12 cellular contexts compared by ENCODE assay signal in the genomic region with DNA sequence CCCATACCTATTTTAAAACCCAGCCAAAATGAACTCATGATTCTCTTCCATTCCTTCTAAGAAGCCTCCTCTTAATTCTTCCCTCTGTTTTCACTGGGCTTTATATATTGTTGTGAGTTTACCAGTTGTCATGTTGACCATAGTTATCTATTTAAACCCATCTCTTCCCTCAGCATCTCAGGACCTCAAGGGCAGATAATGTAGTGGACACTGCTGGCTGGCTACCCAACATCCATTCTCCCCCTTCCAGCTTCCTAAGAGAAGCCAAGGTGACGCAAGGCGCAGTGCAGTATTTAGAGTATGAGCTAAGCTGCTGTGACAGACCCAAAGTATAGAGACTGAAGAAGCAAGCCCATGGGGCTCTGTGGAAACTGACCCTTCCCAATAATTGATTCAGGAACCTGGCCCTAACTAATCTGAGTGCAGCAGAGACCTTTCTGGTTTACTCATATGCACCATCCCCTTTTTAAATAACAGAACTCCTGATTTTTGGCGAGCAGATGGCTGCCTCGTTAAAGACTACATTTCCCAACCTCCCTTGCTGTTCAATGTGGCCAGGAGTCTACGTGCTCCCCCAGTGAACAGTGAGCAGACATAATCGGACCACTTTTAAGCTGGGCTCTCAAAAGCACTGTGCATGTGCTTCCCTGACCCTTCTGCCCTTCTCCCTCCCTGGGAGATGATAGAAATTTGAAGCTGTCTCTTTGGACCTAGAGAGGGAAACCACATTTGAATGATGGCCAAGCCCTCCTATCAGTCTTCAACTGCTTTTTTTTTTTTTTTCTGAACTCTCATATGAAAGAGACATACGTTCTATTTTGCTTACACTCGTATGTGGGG. TPM values are rescaled to one million over a fixed set of nuclear protein-coding genes. Genes with fewer than 3 reads are reported as not detected.
DNase-seq lines count a peak whose midpoint lies in the region; ATAC-seq, FAIRE-seq and TF ChIP-seq lines count a peak whose summit lies in the region.
"Had no signal": no experiment of that assay in that cellular context is flagged by ENCODE, and none has a peak within 500 bp of the region (broad histone marks: within the 10 kb centered on the region; RNA-seq: fewer than 3 reads in every experiment).

No MANE protein-coding gene starts in this region.

- peaks cover 36% of the 10 kb centered on the region for H3K4me1 Mint-ChIP-seq in Calu3 (ENCODE audit: low read depth, unreplicated experiment)
- H3K4me1 Mint-ChIP-seq in astrocyte (ENCODE audit: low read depth, unreplicated experiment): peaks cover 48% of the 10 kb centered on the region

- H3K36me3 ChIP-seq in Karpas-422 (ENCODE audit: insufficient read depth, low read length) (no peaks in the 10 kb centered on the region), astrocyte (ENCODE audit: insufficient read depth, low read length) (no peaks in the 10 kb centered on the region), ascending aorta (no peaks in the 10 kb centered on the region)

- peak overlapping the region; percentile 80; the same call in 1 of the 2 replicates for H2AFZ ChIP-seq in Karpas-422 (ENCODE audit: low read length)
- peak overlapping the region; percentile 39 for H2AFZ ChIP-seq in astrocyte (ENCODE audit: low read depth, low read length)

- H3K9me3 Mint-ChIP-seq in Calu3 (ENCODE audit: low read depth, unreplicated experiment) (no peaks in the 10 kb centered on the region), astrocyte (ENCODE audit: unreplicated experiment) (no peaks in the 10 kb centered on the region)
- H3K9me3 Mint-ChIP-seq: CD8-positive, alpha-beta T cell; stimulated activated effector memory CD8-positive, alpha-beta T cell treated with anti-CD3 and anti-CD28 coated beads, Interleukin-12 subunit alpha, Interleukin-12 subunit beta, amount 100 ng/mL, for 72 hours had no signal

- H3K27ac ChIP-seq in Karpas-422 (ENCODE audit: low read length) (no peak overlapping the region), astrocyte (ENCODE audit: low read depth, low read length) (peak overlapping the region; percentile 99), substantia nigra (ENCODE audit: low read depth, low read length, poor library complexity, severe bottlenecking) (no peak overlapping the region), ascending aorta (no peak overlapping the region)

- H3K27me3 ChIP-seq in Karpas-422 (ENCODE audit: low read length) (no peaks in the 10 kb centered on the region), astrocyte (ENCODE audit: insufficient read depth, low read length) (no peaks in the 10 kb centered on the region), ascending aorta (no peaks in the 10 kb centered on the region)

- DNase-seq in Calu3: no peak
- DNase-seq in Karpas-422: peak; percentile 52
- peak; percentile 67 for DNase-seq in astrocyte (ENCODE audit: low read depth)
- DNase-seq in left kidney (ENCODE audit: low read depth, low spot score): peak; percentile 24
- no peak for DNase-seq in substantia nigra (lab: John Stamatoyannopoulos, UW)
- DNase-seq in ascending aorta (ENCODE audit: low spot score in 2 of 2): no peak
- no peak for DNase-seq in activated naive CD4-positive, alpha-beta T cell treated with anti-CD3 and anti-CD28 coated beads, Interleukin-2, amount 50 U/mL, for 16 hours
- DNase-seq: CD8-positive, alpha-beta T cell; left colon had no signal

- H3K9me3 ChIP-seq in Karpas-422 (ENCODE audit: low read length) (no peaks in the 10 kb centered on the region), astrocyte (ENCODE audit: insufficient read depth, low read depth, low read length) (no peaks in the 10 kb centered on the region), ascending aorta (no peaks in the 10 kb centered on the region)

- H3K36me3 Mint-ChIP-seq in Calu3 (ENCODE audit: insufficient read depth, unreplicated experiment) (no peaks in the 10 kb centered on the region), astrocyte (ENCODE audit: low read depth, unreplicated experiment) (peaks cover 2% of the 10 kb centered on the region)
- H3K36me3 Mint-ChIP-seq: CD8-positive, alpha-beta T cell; stimulated activated effector memory CD8-positive, alpha-beta T cell treated with anti-CD3 and anti-CD28 coated beads, Interleukin-12 subunit alpha, Interleukin-12 subunit beta, amount 100 ng/mL, for 72 hours had no signal

- H3K4me3 Mint-ChIP-seq in Calu3 (ENCODE audit: low read depth, unreplicated experiment): no peak overlapping the region
- H3K4me3 Mint-ChIP-seq in astrocyte (ENCODE audit: unreplicated experiment): no peak overlapping the region
- H3K4me3 Mint-ChIP-seq: CD8-positive, alpha-beta T cell; stimulated activated effector memory CD8-positive, alpha-beta T cell treated with anti-CD3 and anti-CD28 coated beads, Interleukin-12 subunit alpha, Interleukin-12 subunit beta, amount 100 ng/mL, for 72 hours had no signal

- BruUV-seq in Calu3 (replicated peaks; lab: Mats Ljungman, UMichigan): no TSS peak

- H3K9me2 ChIP-seq in Karpas-422 (replicated peaks; ENCODE audit: insufficient read depth, low read length): no peaks in the 10 kb centered on the region

- H3K9ac ChIP-seq in Karpas-422 (ENCODE audit: low read length) (no peak overlapping the region), astrocyte (ENCODE audit: low read length) (peak overlapping the region; percentile 74)

- TF ChIP-seq CTCF in Calu3 (IDR thresholded peaks at IDR 0.05; ENCODE audit: unreplicated experiment) (no peak), astrocyte (IDR thresholded peaks at IDR 0.05; ENCODE audit: insufficient read depth, low read depth, low read length) (no peak), ascending aorta (IDR thresholded peaks at IDR 0.05) (no peak)

- intact Hi-C loops in Calu3 (cut with micrococcal nuclease; ENCODE audit: unreplicated experiment): loop anchor here (10.0 kb wide), 1 partner anchor 285 kb away; no protein-coding TSS in a partner anchor
- intact Hi-C loops in ascending aorta (cut with DNase I): loop anchor here (10.0 kb wide), 1 partner anchor 405 kb away; the partner anchor contains the start of gene CRY2

- H3K4me1 ChIP-seq in Karpas-422 (ENCODE audit: low read length) (peaks cover 6% of the 10 kb centered on the region), astrocyte (ENCODE audit: insufficient read depth, low read length) (peaks cover 32% of the 10 kb centered on the region), ascending aorta (no peaks in the 10 kb centered on the region)

- FAIRE-seq in astrocyte (lab: Jason Lieb, UNC): no peak

- CTCF ChIA-PET in Calu3 (lab: Charles Lee): interaction anchor here (0.6 to 1.3 kb wide), 4 partner anchors 23 to 68 kb away, joined by 3 to 5 read pairs (median 4); no protein-coding TSS in a partner anchor

- H3K79me2 ChIP-seq in Karpas-422 (ENCODE audit: low read length) (no peaks in the 10 kb centered on the region), astrocyte (ENCODE audit: insufficient read depth, low read length) (no peaks in the 10 kb centered on the region)

- H3K4me2 ChIP-seq in Karpas-422 (ENCODE audit: low read depth, low read length, poor library complexity, severe bottlenecking) (peak overlapping the region; percentile 21), astrocyte (ENCODE audit: low read length) (peak overlapping the region; percentile 46)

- H3K27me3 Mint-ChIP-seq in Calu3 (ENCODE audit: unreplicated experiment) (peaks cover 16% of the 10 kb centered on the region), astrocyte (ENCODE audit: low read depth, unreplicated experiment) (no peaks in the 10 kb centered on the region)

- H3K27ac Mint-ChIP-seq in Calu3 (ENCODE audit: unreplicated experiment): peak overlapping the region; percentile 13
- H3K27ac Mint-ChIP-seq in astrocyte (ENCODE audit: unreplicated experiment): peak overlapping the region; percentile 100
- H3K27ac Mint-ChIP-seq: CD8-positive, alpha-beta T cell had no signal

- no peak for ATAC-seq in GM21526 (IDR thresholded peaks at IDR 0.05; ENCODE audit: low FRiP score, unreplicated experiment)
- ATAC-seq: CD8-positive, alpha-beta T cell; left colon; sciatic nerve had no signal

- H4K20me1 ChIP-seq in Karpas-422 (ENCODE audit: insufficient read depth, low read depth, low read length) (no peaks in the 10 kb centered on the region), astrocyte (ENCODE audit: insufficient read depth, low read length) (no peaks in the 10 kb centered on the region)

- H3K4me3 ChIP-seq in Karpas-422 (ENCODE audit: low read length) (no peak overlapping the region), astrocyte (ENCODE audit: insufficient read depth, low read depth, low read length) (no peak overlapping the region), ascending aorta (no peak overlapping the region)

RNA-seq across cellular contexts. Expression of gene CREB3L1, which starts 28.1 kb away (rescaled TPM):
- total RNA-seq in Calu3 (2022) (0.61 TPM in 1 of 2 replicates, not detected in the other), astrocyte (324 and 399 TPM in 2 replicates), ascending aorta (11.4 TPM)
- total RNA-seq in Karpas-422 (2014; rRNA removed; shearing (Covaris generic); ENCODE audit: low replicate concordance): not detected in 2 replicates
- total RNA-seq: CD8-positive, alpha-beta T cell had no signal

Comparison
In these comparisons a context has a peak if more than half of its experiments do, and no peak if none do; other contexts are left out.
1. DNase-seq: peak in Karpas-422 (single experiment), astrocyte (single experiment) and left kidney (single experiment); none in Calu3 (single experiment), substantia nigra (0 of 49), ascending aorta (0 of 2) and activated naive CD4-positive, alpha-beta T cell treated with anti-CD3 and anti-CD28 coated beads, Interleukin-2, amount 50 U/mL, for 16 hours (single experiment).
2. RNA of gene CREB3L1, which starts 28.1 kb away (total RNA-seq): 324 to 399 TPM in astrocyte; 11.4 TPM in ascending aorta (single experiment), 0.61 TPM in Calu3 and not detected in Karpas-422; every median in the first group is over 10 times any median in the second.